Comparison of ENCODE assay signal across 24 cellular contexts in the genomic region with DNA sequence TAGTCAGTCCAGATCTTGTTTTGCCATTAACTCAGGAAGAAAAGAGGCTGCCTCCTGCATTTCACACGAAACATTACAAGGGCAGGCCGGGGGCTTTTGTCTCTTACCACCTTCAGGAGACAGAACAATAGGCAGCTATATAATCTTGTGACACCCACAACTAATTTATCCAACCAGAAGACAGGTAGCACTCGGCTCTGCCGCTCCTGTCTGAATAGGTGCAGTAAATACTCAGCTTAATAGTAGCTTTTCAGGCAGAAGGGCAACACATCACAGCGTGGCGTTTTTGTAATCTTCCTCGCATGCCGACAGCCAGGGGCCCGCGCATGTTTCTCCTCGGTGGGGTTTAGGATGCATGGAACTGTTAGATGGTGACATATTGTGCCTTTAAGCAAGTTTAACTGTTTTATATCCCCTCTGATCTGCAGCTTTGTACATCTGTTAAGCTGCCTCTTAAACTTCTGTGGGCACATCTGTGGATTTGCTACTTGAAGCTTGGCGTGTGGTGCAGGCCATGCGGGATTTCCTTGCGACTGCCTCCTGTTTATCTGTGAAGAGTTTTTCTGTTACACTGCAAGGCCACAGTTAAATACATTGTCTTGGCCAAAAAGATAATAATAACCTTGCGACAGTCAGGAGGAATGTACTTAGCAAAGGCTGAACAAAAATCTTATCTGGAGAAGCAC.
DNase-seq lines count a peak whose midpoint lies in the region; ATAC-seq lines count a peak whose summit lies in the region.
"Had no signal": no experiment of that assay in that cellular context is flagged by ENCODE, and none has a peak within 500 bp of the region (broad histone marks: within the 10 kb centered on the region; RNA-seq: fewer than 3 reads in every experiment).

No MANE protein-coding gene starts in this region.

- H3K4me1 Mint-ChIP-seq in naive thymus-derived CD4-positive, alpha-beta T cell: peaks cover 9 to 39% (median 35%) of the 10 kb centered on the region in 7 donors

- DNase-seq in ELF-1 (ENCODE audit: low read depth, low spot score) (peak; percentile 23), NCI-H146 treated with DMSO at 0.1 percent for 48 hours (lab: John Stamatoyannopoulos, UW; ENCODE audit: unreplicated experiment) (peak; percentile 45), NCI-H748 treated with DMSO at 0.1 percent for 48 hours (lab: John Stamatoyannopoulos, UW) (peak; percentile 31), aorta (no peak), AG08396 (ENCODE audit: low spot score) (no peak), NOMO-1 (lab: John Stamatoyannopoulos, UW; ENCODE audit: unreplicated experiment in 2 of 2) (no peak)
- no peak for DNase-seq in naive thymus-derived CD4-positive, alpha-beta T cell
- DNase-seq: activated CD4-positive, alpha-beta memory T cell treated with anti-CD3 and anti-CD28 coated beads for 36 hours; activated naive CD4-positive, alpha-beta T cell treated with anti-CD3 and anti-CD28 coated beads, Interleukin-2, amount 10 ng/mL, durations not matched to agents 7 days and 5 days; activated T-cell treated with anti-CD3 and anti-CD28 coated beads for 4 hours; CD4-positive, alpha-beta memory T cell; DMS79; effector memory CD4-positive, alpha-beta T cell; midbrain; NCI-H1092 treated with DMSO at 0.1 percent for 48 hours; NCI-H446 treated with DMSO at 0.1 percent for 48 hours; PC-9; SIG-M5; stimulated activated CD4-positive, alpha-beta T cell treated with anti-CD3 and anti-CD28 coated beads, Interleukin-2, amount 100 ng/mL, for 48 hours; T-helper 1 cell had no signal

- intact Hi-C loops in naive thymus-derived CD4-positive, alpha-beta T cell (cut with micrococcal nuclease): loop anchor here in 1 of 2 donors (5.0 kb wide), 1 partner anchor 35 kb away; no protein-coding TSS in a partner anchor
- intact Hi-C loops in aorta (cut with DNase I): no loop called here

- H3K4me3 Mint-ChIP-seq in naive thymus-derived CD4-positive, alpha-beta T cell: peak overlapping the region in 1 of 10 donors; percentile 25
- H3K4me3 Mint-ChIP-seq: activated CD4-positive, alpha-beta memory T cell treated with anti-CD3 and anti-CD28 coated beads for 36 hours; activated naive CD4-positive, alpha-beta T cell treated with anti-CD3 and anti-CD28 coated beads, Interleukin-2, amount 10 ng/mL, durations not matched to agents 7 days and 5 days; CD4-positive, alpha-beta memory T cell; neural crest cell had no signal

- H3K36me3 Mint-ChIP-seq in naive thymus-derived CD4-positive, alpha-beta T cell: peaks cover 0 to 5% (median 0%) of the 10 kb centered on the region in 5 donors
- H3K36me3 Mint-ChIP-seq: activated CD4-positive, alpha-beta memory T cell treated with anti-CD3 and anti-CD28 coated beads for 36 hours; CD4-positive, alpha-beta memory T cell had no signal

- whole genome bisulfite sequencing in aorta, 2 donors: 15 to 20% methylated on average over 15 of the region's 15 CpGs

- H3K4me3 ChIP-seq in naive thymus-derived CD4-positive, alpha-beta T cell (ENCODE audit: low read length): no peak overlapping the region
- H3K4me3 ChIP-seq in aorta (ENCODE audit: low read length in 2 of 2): no peak overlapping the region
- H3K4me3 ChIP-seq: PC-9, prostate gland had no signal

- no peaks in the 10 kb centered on the region for H3K27me3 ChIP-seq in naive thymus-derived CD4-positive, alpha-beta T cell (ENCODE audit: control insufficient read depth in 2 of 2, insufficient read depth in 2 of 2, low read length in 2 of 2)
- no peaks in the 10 kb centered on the region for H3K27me3 ChIP-seq in aorta (ENCODE audit: control insufficient read depth in 1 of 2, insufficient read depth in 2 of 2, low read length in 1 of 2)

- H3K4me1 ChIP-seq in naive thymus-derived CD4-positive, alpha-beta T cell (ENCODE audit: control insufficient read depth in 2 of 2, insufficient read depth in 2 of 2, low read length in 2 of 2): peaks cover 0 to 22% of the 10 kb centered on the region in 2 donors
- H3K4me1 ChIP-seq in aorta (ENCODE audit: control insufficient read depth in 1 of 2, insufficient read depth in 2 of 2, low read length in 2 of 2): no peaks in the 10 kb centered on the region
- H3K4me1 ChIP-seq: prostate gland had no signal

- no peaks in the 10 kb centered on the region for H3K9me3 ChIP-seq in naive thymus-derived CD4-positive, alpha-beta T cell (ENCODE audit: control insufficient read depth in 2 of 3, low read length in 3 of 3)
- H3K9me3 ChIP-seq in aorta (ENCODE audit: control insufficient read depth, low read length): no peaks in the 10 kb centered on the region
- H3K9me3 ChIP-seq: prostate gland had no signal

- peak overlapping the region in 5 of 9 donors; percentile 21 to 83 (median 53) for H3K27ac Mint-ChIP-seq in naive thymus-derived CD4-positive, alpha-beta T cell
- H3K27ac Mint-ChIP-seq: activated CD4-positive, alpha-beta memory T cell treated with anti-CD3 and anti-CD28 coated beads for 36 hours; activated naive CD4-positive, alpha-beta T cell treated with anti-CD3 and anti-CD28 coated beads, Interleukin-2, amount 10 ng/mL, durations not matched to agents 7 days and 5 days had no signal

- H3K9me3 Mint-ChIP-seq in naive thymus-derived CD4-positive, alpha-beta T cell: peaks cover 0 to 9% (median 5%) of the 10 kb centered on the region in 11 donors
- H3K9me3 Mint-ChIP-seq: neural crest cell had no signal

- H3K36me3 ChIP-seq in naive thymus-derived CD4-positive, alpha-beta T cell (ENCODE audit: control insufficient read depth in 2 of 3, insufficient read depth in 3 of 3, low read length in 3 of 3): no peaks in the 10 kb centered on the region
- H3K36me3 ChIP-seq in aorta (ENCODE audit: control insufficient read depth in 1 of 2, insufficient read depth in 2 of 2, low read length in 1 of 2): no peaks in the 10 kb centered on the region
- H3K36me3 ChIP-seq: prostate gland had no signal

- CTCF ChIA-PET in naive thymus-derived CD4-positive, alpha-beta T cell (lab: Charles Lee): interaction anchor here (1.0 to 1.7 kb wide), 3 partner anchors 9 to 105 kb away, joined by 3 to 4 read pairs (median 3); no protein-coding TSS in a partner anchor

- H3K27ac ChIP-seq in naive thymus-derived CD4-positive, alpha-beta T cell (ENCODE audit: low read depth, low read length): no peak overlapping the region
- H3K27ac ChIP-seq in aorta (ENCODE audit: low read depth in 1 of 2, low read length in 2 of 2): no peak overlapping the region
- H3K27ac ChIP-seq: KMS-11, PC-9, prostate gland had no signal

- no peak for ATAC-seq in naive thymus-derived CD4-positive, alpha-beta T cell
- no peak for ATAC-seq in aorta (ENCODE audit: low FRiP score)
- ATAC-seq in HG03039 (IDR thresholded peaks at IDR 0.05; ENCODE audit: unreplicated experiment): no peak

- POLR2A ChIA-PET in naive thymus-derived CD4-positive, alpha-beta T cell (lab: Charles Lee): interaction anchor here (0.8 to 3.5 kb wide), 6 partner anchors 9 to 315 kb away, joined by 3 to 26 read pairs (median 4); no protein-coding TSS in a partner anchor

- H3K27me3 Mint-ChIP-seq in naive thymus-derived CD4-positive, alpha-beta T cell: peaks cover 0 to 35% (median 0%) of the 10 kb centered on the region in 5 donors

Comparison
In these comparisons a context has a peak if more than half of its experiments do, and no peak if none do; other contexts are left out.
1. DNase-seq: peak in ELF-1 (single experiment), NCI-H146 treated with DMSO at 0.1 percent for 48 hours (single experiment) and NCI-H748 treated with DMSO at 0.1 percent for 48 hours (single experiment); none in naive thymus-derived CD4-positive, alpha-beta T cell (0 of 9), aorta (0 of 2), AG08396 (single experiment) and NOMO-1 (0 of 2).